In genomic region chr13:75621147-75621546, GRCh38 we compare ENCODE assay signal across 1 cellular context.
TF ChIP-seq lines count a peak whose summit lies in the region.

No MANE protein-coding gene starts in this region.

TF ChIP-seq in SK-N-SH treated with all-trans-retinoic acid at 6 μM for 48 hours, 23 proteins besides CTCF, POLR2A, EP300 and RAD21 (continued from another document):
- TF ChIP-seq TSHZ2 (CRISPR knock-in tag; IDR thresholded peaks at IDR 0.05), result no peak
- TF ChIP-seq ZFP3 (CRISPR knock-in tag; IDR thresholded peaks at IDR 0.05), result no peak
- no peak for TF ChIP-seq ZC3H10 (CRISPR knock-in tag; IDR thresholded peaks at IDR 0.05)
- no peak for TF ChIP-seq ZNF70 (CRISPR knock-in tag; IDR thresholded peaks at IDR 0.05)
- TF ChIP-seq RARB (CRISPR knock-in tag; IDR thresholded peaks at IDR 0.05), result no peak
- TF ChIP-seq ARNTL (CRISPR knock-in tag; IDR thresholded peaks at IDR 0.05; ENCODE audit: borderline replicate concordance, low read depth), result no peak
- peak; percentile 98 for TF ChIP-seq ISL1 (CRISPR knock-in tag; IDR thresholded peaks at IDR 0.05)
- no peak for TF ChIP-seq TCF4 (CRISPR knock-in tag; IDR thresholded peaks at IDR 0.05; ENCODE audit: borderline replicate concordance)
- TF ChIP-seq ZNF8 (CRISPR knock-in tag; IDR thresholded peaks at IDR 0.05), result no peak
